8 cellular contexts compared by ENCODE assay signal in genomic region chr7:105521027-105521730, GRCh38. TPM values are rescaled to one million over a fixed set of nuclear protein-coding genes. Genes with fewer than 3 reads are reported as not detected.
DNase-seq lines count a peak whose midpoint lies in the region; ATAC-seq and TF ChIP-seq lines count a peak whose summit lies in the region.

No MANE protein-coding gene starts in this region.

- H3K27ac Mint-ChIP-seq in activated T-cell treated with anti-CD3 and anti-CD28 coated beads, Interleukin-2, amount 50 U/mL, for 72 hours: no peak overlapping the region
- peak overlapping the region; percentile 61 to 83 for H3K27ac Mint-ChIP-seq in natural killer cell treated with Interleukin-12 subunit alpha and Interleukin-12 subunit beta and Interleukin-15 and Interleukin-18, amount 100 ng/mL, for 72 hours

- TF ChIP-seq CTCF in GM20000 (IDR thresholded peaks at IDR 0.05; ENCODE audit: extremely low read depth, missing control alignments) (no peak), fibroblast of the aortic adventitia (IDR thresholded peaks at IDR 0.05; ENCODE audit: insufficient read depth, low read length) (no peak)

- H3K9me3 Mint-ChIP-seq in activated T-cell treated with anti-CD3 and anti-CD28 coated beads, Interleukin-2, amount 50 U/mL, for 72 hours: no peaks in the 10 kb centered on the region
- no peaks in the 10 kb centered on the region for H3K9me3 Mint-ChIP-seq in natural killer cell treated with Interleukin-12 subunit alpha and Interleukin-12 subunit beta and Interleukin-15 and Interleukin-18, amount 100 ng/mL, for 72 hours

- H3K27ac ChIP-seq in substantia nigra (ENCODE audit: low read depth, low read length, poor library complexity, severe bottlenecking): peak overlapping the region; percentile 58

- ATAC-seq in HG03565 (IDR thresholded peaks at IDR 0.05; ENCODE audit: unreplicated experiment): peak; percentile 29
- peak; percentile 49 to 54 for ATAC-seq in activated T-cell treated with anti-CD3 and anti-CD28 coated beads, Interleukin-2, amount 50 U/mL, for 72 hours (replicated peaks in 1 of 2)
- ATAC-seq in natural killer cell treated with Interleukin-12 subunit alpha and Interleukin-12 subunit beta and Interleukin-15 and Interleukin-18, amount 100 ng/mL, for 72 hours: peak; percentile 56 to 58

- H3K27me3 Mint-ChIP-seq in activated T-cell treated with anti-CD3 and anti-CD28 coated beads, Interleukin-2, amount 50 U/mL, for 72 hours (ENCODE audit: low read depth): no peaks in the 10 kb centered on the region
- H3K27me3 Mint-ChIP-seq in natural killer cell treated with Interleukin-12 subunit alpha and Interleukin-12 subunit beta and Interleukin-15 and Interleukin-18, amount 100 ng/mL, for 72 hours: no peaks in the 10 kb centered on the region

- DNase-seq in CMK (ENCODE audit: low read depth) (peak; percentile 20), GM20000 (ENCODE audit: low spot score) (peak; percentile 64), NCI-H774 (lab: John Stamatoyannopoulos, UW) (peak; percentile 23), fibroblast of the aortic adventitia (ENCODE audit: low read depth) (peak; percentile 48), substantia nigra (lab: John Stamatoyannopoulos, UW) (peak in 40 of 49 donors; percentile 8 to 67 (median 46))
- peak; percentile 53 to 63 for DNase-seq in activated T-cell treated with anti-CD3 and anti-CD28 coated beads, Interleukin-2, amount 50 U/mL, for 72 hours
- DNase-seq in natural killer cell treated with Interleukin-12 subunit alpha and Interleukin-12 subunit beta and Interleukin-15 and Interleukin-18, amount 100 ng/mL, for 72 hours (ENCODE audit: low spot score): peak; percentile 62

- peak overlapping the region; percentile 92 for H3K4me3 ChIP-seq in fibroblast of the aortic adventitia (ENCODE audit: low read depth, low read length)

- H3K36me3 Mint-ChIP-seq in activated T-cell treated with anti-CD3 and anti-CD28 coated beads, Interleukin-2, amount 50 U/mL, for 72 hours (ENCODE audit: insufficient read depth in 2 of 2): peaks cover 3 to 4% of the 10 kb centered on the region in 2 donors
- H3K36me3 Mint-ChIP-seq in natural killer cell treated with Interleukin-12 subunit alpha and Interleukin-12 subunit beta and Interleukin-15 and Interleukin-18, amount 100 ng/mL, for 72 hours: no peaks in the 10 kb centered on the region

- peak overlapping the region; percentile 82 to 98 for H3K4me3 Mint-ChIP-seq in activated T-cell treated with anti-CD3 and anti-CD28 coated beads, Interleukin-2, amount 50 U/mL, for 72 hours
- H3K4me3 Mint-ChIP-seq in natural killer cell treated with Interleukin-12 subunit alpha and Interleukin-12 subunit beta and Interleukin-15 and Interleukin-18, amount 100 ng/mL, for 72 hours: peak overlapping the region; percentile 98

- H3K4me1 Mint-ChIP-seq in activated T-cell treated with anti-CD3 and anti-CD28 coated beads, Interleukin-2, amount 50 U/mL, for 72 hours (ENCODE audit: low read depth): peaks cover 26% of the 10 kb centered on the region
- peaks cover 5 to 14% of the 10 kb centered on the region in 2 donors for H3K4me1 Mint-ChIP-seq in natural killer cell treated with Interleukin-12 subunit alpha and Interleukin-12 subunit beta and Interleukin-15 and Interleukin-18, amount 100 ng/mL, for 72 hours (ENCODE audit: low read depth in 2 of 2)

RNA-seq across cellular contexts. Expression of gene PUS7, which starts 0.9 kb away (rescaled TPM):
- total RNA-seq in activated T-cell treated with anti-CD3 and anti-CD28 coated beads, Interleukin-2, amount 50 U/mL, for 72 hours: 10 to 100 TPM; 14.4 to 14.5 TPM
- 5.8 and 22.8 TPM in 2 replicates for total RNA-seq in fibroblast of the aortic adventitia (ENCODE audit: low replicate concordance)
- 10 to 100 TPM; 16.3 to 34.3 TPM for total RNA-seq in natural killer cell treated with Interleukin-12 subunit alpha and Interleukin-12 subunit beta and Interleukin-15 and Interleukin-18, amount 100 ng/mL, for 72 hours

RNA-seq across cellular contexts. Expression of gene RINT1, which starts 10.8 kb away (rescaled TPM):
- 10 to 100 TPM; 29.8 to 30.0 TPM for total RNA-seq in activated T-cell treated with anti-CD3 and anti-CD28 coated beads, Interleukin-2, amount 50 U/mL, for 72 hours
- 10.2 and 18.1 TPM in 2 replicates for total RNA-seq in fibroblast of the aortic adventitia (ENCODE audit: low replicate concordance)
- total RNA-seq in natural killer cell treated with Interleukin-12 subunit alpha and Interleukin-12 subunit beta and Interleukin-15 and Interleukin-18, amount 100 ng/mL, for 72 hours: 10 to 100 TPM; 26.4 to 46.0 TPM

Comparison
In these comparisons a context has a peak if more than half of its experiments do, and no peak if none do; other contexts are left out.
1. Peak in every context shown above with its lines: DNase-seq, ATAC-seq, H3K4me3 ChIP-seq and H3K27ac ChIP-seq.